ENCODE assay signal across 1 cellular context in genomic region chr17:47310186-47310733, GRCh38.
TF ChIP-seq lines count a peak whose summit lies in the region.

No MANE protein-coding gene starts in this region.

TF ChIP-seq in GM23338, 12 proteins besides CTCF, POLR2A, EP300 and RAD21 (continued from another document):
- TF ChIP-seq ZNF462 (CRISPR knock-in tag; IDR thresholded peaks at IDR 0.05): no peak
TF ChIP-seq in GM23338: peak in this region for 0.
